In genomic region chr17:40540448-40540847, GRCh38 we compare ENCODE assay signal across 8 cellular contexts. TPM values are rescaled to one million over a fixed set of nuclear protein-coding genes. Genes with fewer than 3 reads are reported as not detected.
A peak's percentile ranks its signal among the peaks of the same experiment; 100 is the strongest.
DNase-seq lines count a peak whose midpoint lies in the region; ATAC-seq lines count a peak whose summit lies in the region.

No MANE protein-coding gene starts in this region.

- peak overlapping the region; percentile 4 for H2BK5ac ChIP-seq in trophoblast cell (ENCODE audit: low read depth, low read length, poor library complexity)

- peaks cover 30 to 35% of the 10 kb centered on the region in 2 experiments for H3K4me1 ChIP-seq in trophoblast cell (ENCODE audit: control insufficient read depth in 1 of 2, insufficient read depth in 2 of 2, low read length in 2 of 2)

- peaks cover 3% of the 10 kb centered on the region for H3K79me2 ChIP-seq in trophoblast cell (ENCODE audit: control insufficient read depth, insufficient read depth, low read length, poor library complexity)

- peak overlapping the region; percentile 59 for H4K91ac ChIP-seq in trophoblast cell (ENCODE audit: low read depth, low read length)

- no peak overlapping the region for H2AFZ ChIP-seq in trophoblast cell (ENCODE audit: insufficient read depth, low read length, poor library complexity)

- WGBS in trophoblast cell (ENCODE audit: extremely low coverage, insufficient coverage, insufficient read length): no CpG with 5 or more reads among the region's 8 CpGs

- H3K23ac ChIP-seq in trophoblast cell (ENCODE audit: low read length): no peak overlapping the region

- peak in 2 of 3 donors; percentile 57 to 72 for DNase-seq in stimulated activated CD4-positive, alpha-beta T cell treated with anti-CD3 and anti-CD28 coated beads, Interleukin-12 subunit alpha, Interleukin-12 subunit beta, amount 100 ng/mL, for 48 hours (ENCODE audit: low read depth in 2 of 3, low spot score in 1 of 3)
- no peak for DNase-seq in stimulated activated CD4-positive, alpha-beta T cell treated with anti-CD3 and anti-CD28 coated beads, Interleukin-12 subunit alpha, Interleukin-12 subunit beta, amount 100 ng/mL, for 4 hours
- DNase-seq in central memory CD4-positive, alpha-beta T cell: peak; percentile 61
- peak; percentile 58 to 78 for DNase-seq in trophoblast cell
- no peak for DNase-seq in NCI-H1417 treated with DMSO at 0.1 percent for 48 hours (lab: John Stamatoyannopoulos, UW)

- no peak overlapping the region for H3K9ac ChIP-seq in trophoblast cell (ENCODE audit: low read length)

- no peaks in the 10 kb centered on the region for H3K36me3 ChIP-seq in trophoblast cell (ENCODE audit: control insufficient read depth in 1 of 2, insufficient read depth in 2 of 2, low read length in 2 of 2)

- H3K27me3 ChIP-seq in trophoblast cell (ENCODE audit: insufficient read depth, low read length): no peaks in the 10 kb centered on the region

- H3K4ac ChIP-seq in trophoblast cell (ENCODE audit: low read depth, low read length): no peak overlapping the region

- H3K18ac ChIP-seq in trophoblast cell (ENCODE audit: low read length): peak overlapping the region; percentile 9

- no peak overlapping the region for H2BK120ac ChIP-seq in trophoblast cell (ENCODE audit: insufficient read depth, low read length, poor library complexity)

- peaks cover 2% of the 10 kb centered on the region for H3K9me3 ChIP-seq in trophoblast cell (ENCODE audit: insufficient read depth, low read depth, low read length)

- peak overlapping the region; percentile 16 for H3K14ac ChIP-seq in trophoblast cell (ENCODE audit: low read length)

- no peak overlapping the region for H3K4me3 ChIP-seq in trophoblast cell (ENCODE audit: low read depth, low read length)

- no peak for ATAC-seq in HG03159 (IDR thresholded peaks at IDR 0.05; ENCODE audit: unreplicated experiment)
- ATAC-seq in GM19035 (IDR thresholded peaks at IDR 0.05; ENCODE audit: unreplicated experiment): no peak
- no peak for ATAC-seq in HG02870 (IDR thresholded peaks at IDR 0.05; ENCODE audit: unreplicated experiment)

- H4K8ac ChIP-seq in trophoblast cell (ENCODE audit: low read depth, low read length): no peak overlapping the region

- no peak overlapping the region for H3K27ac ChIP-seq in trophoblast cell (ENCODE audit: low read depth, low read length)

- peaks cover 30% of the 10 kb centered on the region for H3K79me1 ChIP-seq in trophoblast cell (ENCODE audit: low read length)

- H2AK5ac ChIP-seq in trophoblast cell (ENCODE audit: low read length): no peak overlapping the region

- no peak overlapping the region for H4K12ac ChIP-seq in trophoblast cell (ENCODE audit: low read depth, low read length)

- H2BK12ac ChIP-seq in trophoblast cell (ENCODE audit: low read length): peak overlapping the region; percentile 56

- H3K4me2 ChIP-seq in trophoblast cell (ENCODE audit: low read length): no peak overlapping the region

RNA-seq across cellular contexts. Expression of gene CCR7, which starts 24.8 kb away (rescaled TPM):
- 217 and 236 TPM in 2 replicates for polyA plus RNA-seq in trophoblast cell (2013)

RNA-seq across cellular contexts. Expression of gene TNS4, which starts 39.0 kb away (rescaled TPM):
- 0.79 and 1.1 TPM in 2 replicates for polyA plus RNA-seq in trophoblast cell (2013)

Comparison
In these comparisons a context has a peak if more than half of its experiments do, and no peak if none do; other contexts are left out.
1. DNase-seq: peak in stimulated activated CD4-positive, alpha-beta T cell treated with anti-CD3 and anti-CD28 coated beads, Interleukin-12 subunit alpha, Interleukin-12 subunit beta, amount 100 ng/mL, for 48 hours (2 of 3), central memory CD4-positive, alpha-beta T cell (single experiment) and trophoblast cell (2 of 2); none in stimulated activated CD4-positive, alpha-beta T cell treated with anti-CD3 and anti-CD28 coated beads, Interleukin-12 subunit alpha, Interleukin-12 subunit beta, amount 100 ng/mL, for 4 hours (single experiment) and NCI-H1417 treated with DMSO at 0.1 percent for 48 hours (single experiment).